ENCODE assay signal across 1 cellular context in the genomic region with DNA sequence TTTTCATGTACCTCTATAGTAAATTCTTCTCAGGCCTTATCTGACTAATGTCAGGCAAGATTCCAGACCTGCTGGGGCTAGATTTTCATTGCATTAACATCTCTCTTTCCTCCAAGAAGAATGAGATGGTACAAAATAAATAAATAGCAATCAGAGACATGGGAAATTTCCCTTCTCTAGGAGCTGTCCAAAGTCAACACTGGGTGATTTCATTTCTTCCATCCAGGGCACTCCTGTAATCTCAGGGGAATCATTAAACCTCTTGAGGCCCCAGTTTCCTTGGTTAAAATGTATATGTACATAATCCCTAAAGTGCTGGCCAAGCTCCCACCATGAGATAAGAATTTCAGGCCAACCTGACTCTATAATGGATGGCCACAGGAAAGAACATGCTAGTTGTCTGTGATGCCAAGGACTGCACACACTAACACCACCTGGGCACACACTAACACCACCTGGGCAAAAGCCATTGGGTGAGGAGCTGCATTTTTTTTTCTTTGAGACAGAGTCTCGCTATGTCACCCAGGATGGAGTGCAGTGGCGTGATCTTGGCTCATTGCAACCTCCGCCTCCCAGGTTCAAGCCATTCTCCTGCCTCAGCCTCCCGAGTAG.
A peak's percentile ranks its signal among the peaks of the same experiment; 100 is the strongest.
TF ChIP-seq lines count a peak whose summit lies in the region.

No MANE protein-coding gene starts in this region.

TF ChIP-seq in HEK293, 187 proteins besides CTCF, POLR2A, EP300 and RAD21 (continued from another document):
- TF ChIP-seq, protein P1, sequence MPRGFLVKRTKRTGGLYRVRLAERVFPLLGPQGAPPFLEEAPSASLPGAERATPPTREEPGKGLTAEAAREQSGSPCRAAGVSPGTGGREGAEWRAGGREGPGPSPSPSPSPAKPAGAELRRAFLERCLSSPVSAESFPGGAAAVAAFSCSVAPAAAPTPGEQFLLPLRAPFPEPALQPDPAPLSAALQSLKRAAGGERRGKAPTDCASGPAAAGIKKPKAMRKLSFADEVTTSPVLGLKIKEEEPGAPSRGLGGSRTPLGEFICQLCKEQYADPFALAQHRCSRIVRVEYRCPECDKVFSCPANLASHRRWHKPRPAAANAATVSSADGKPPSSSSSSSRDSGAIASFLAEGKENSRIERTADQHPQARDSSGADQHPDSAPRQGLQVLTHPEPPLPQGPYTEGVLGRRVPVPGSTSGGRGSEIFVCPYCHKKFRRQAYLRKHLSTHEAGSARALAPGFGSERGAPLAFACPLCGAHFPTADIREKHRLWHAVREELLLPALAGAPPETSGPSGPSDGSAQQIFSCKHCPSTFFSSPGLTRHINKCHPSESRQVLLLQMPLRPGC (tag by site-specific recombination; IDR thresholded peaks at IDR 0.05) = peak; percentile 98
- no peak for TF ChIP-seq ZFP3 (tag by site-specific recombination; IDR thresholded peaks at IDR 0.05; ENCODE audit: low read depth)
TF ChIP-seq in HEK293: peak in this region for 85.
